Comparison of ENCODE assay signal across 9 cellular contexts in genomic region chr13:40992678-40993077, GRCh38. TPM values are rescaled to one million over a fixed set of nuclear protein-coding genes. Genes with fewer than 3 reads are reported as not detected.
DNase-seq lines count a peak whose midpoint lies in the region; ATAC-seq and TF ChIP-seq lines count a peak whose summit lies in the region.
"Had no signal": no experiment of that assay in that cellular context is flagged by ENCODE, and none has a peak within 500 bp of the region (broad histone marks: within the 10 kb centered on the region; RNA-seq: fewer than 3 reads in every experiment).

No MANE protein-coding gene starts in this region.

- H3K36me3 Mint-ChIP-seq in stimulated activated memory B cell treated with anti-CD40 and anti-IgM and Interleukin-4, amounts not matched to agents 10 μg/mL and 1 μg/mL and 100 μg/mL, for 72 hours: peaks cover 14% of the 10 kb centered on the region

- H3K9me3 Mint-ChIP-seq in stimulated activated memory B cell treated with anti-CD40 and anti-IgM and Interleukin-4, amounts not matched to agents 10 μg/mL and 1 μg/mL and 100 μg/mL, for 72 hours: no peaks in the 10 kb centered on the region
- H3K9me3 Mint-ChIP-seq: brain had no signal

- no peak overlapping the region for H3K4me3 ChIP-seq in Peyer's patch

- no peak for TF ChIP-seq POLR2A in Peyer's patch (IDR thresholded peaks at IDR 0.05)

- peaks cover 65% of the 10 kb centered on the region for H3K4me1 Mint-ChIP-seq in stimulated activated memory B cell treated with anti-CD40 and anti-IgM and Interleukin-4, amounts not matched to agents 10 μg/mL and 1 μg/mL and 100 μg/mL, for 72 hours

- peak overlapping the region; percentile 64 for H3K27ac Mint-ChIP-seq in stimulated activated memory B cell treated with anti-CD40 and anti-IgM and Interleukin-4, amounts not matched to agents 10 μg/mL and 1 μg/mL and 100 μg/mL, for 72 hours

- H3K36me3 ChIP-seq in Peyer's patch: peaks cover 0 to 7% (median 0%) of the 10 kb centered on the region in 3 donors

- no peak for ATAC-seq in stimulated activated memory B cell treated with anti-CD40 and anti-IgM and Interleukin-4, amounts not matched to agents 10 μg/mL and 1 μg/mL and 100 μg/mL, for 72 hours
- ATAC-seq in HG03175 (IDR thresholded peaks at IDR 0.05; ENCODE audit: unreplicated experiment) (no peak), GM21360 (IDR thresholded peaks at IDR 0.05; ENCODE audit: unreplicated experiment) (no peak)

- H3K27me3 ChIP-seq in Peyer's patch: no peaks in the 10 kb centered on the region

- H3K27ac ChIP-seq in Peyer's patch (peak overlapping the region; percentile 11 to 66 (median 38)), epithelial cell of prostate (peak overlapping the region; percentile 96)

- TF ChIP-seq CTCF in Peyer's patch (IDR thresholded peaks at IDR 0.05): peak in 1 of 6 experiments; percentile 17

- DNase-seq in NCI-H345 (lab: John Stamatoyannopoulos, UW) (peak; percentile 13), NCI-H345 treated with DMSO at 0.1 percent for 48 hours (lab: John Stamatoyannopoulos, UW; ENCODE audit: unreplicated experiment) (no peak), Peyer's patch (no peak), epithelial cell of prostate (ENCODE audit: low read depth, low spot score) (no peak)
- DNase-seq in activated CD4-positive, CD25-positive, alpha-beta regulatory T cell treated with anti-CD3 and anti-CD28 coated beads, Interleukin-2, amount 50 U/mL, for 72 hours: no peak

- no peaks in the 10 kb centered on the region for H3K27me3 Mint-ChIP-seq in stimulated activated memory B cell treated with anti-CD40 and anti-IgM and Interleukin-4, amounts not matched to agents 10 μg/mL and 1 μg/mL and 100 μg/mL, for 72 hours
- H3K27me3 Mint-ChIP-seq: brain had no signal

- H3K9me3 ChIP-seq in Peyer's patch: no peaks in the 10 kb centered on the region

- peaks cover 0 to 36% (median 10%) of the 10 kb centered on the region in 4 donors for H3K4me1 ChIP-seq in Peyer's patch

- H3K4me3 Mint-ChIP-seq in stimulated activated memory B cell treated with anti-CD40 and anti-IgM and Interleukin-4, amounts not matched to agents 10 μg/mL and 1 μg/mL and 100 μg/mL, for 72 hours: no peak overlapping the region
- H3K4me3 Mint-ChIP-seq: brain had no signal

RNA-seq across cellular contexts. Expression of gene ELF1, which starts 26.4 kb away (rescaled TPM):
- total RNA-seq in Peyer's patch: 100 to 1,000 TPM in 2 of 4 donors, 10 to 100 TPM in 2; 77.7 to 145 (median 106) TPM
